Comparison of ENCODE assay signal across 8 cellular contexts in the genomic region with DNA sequence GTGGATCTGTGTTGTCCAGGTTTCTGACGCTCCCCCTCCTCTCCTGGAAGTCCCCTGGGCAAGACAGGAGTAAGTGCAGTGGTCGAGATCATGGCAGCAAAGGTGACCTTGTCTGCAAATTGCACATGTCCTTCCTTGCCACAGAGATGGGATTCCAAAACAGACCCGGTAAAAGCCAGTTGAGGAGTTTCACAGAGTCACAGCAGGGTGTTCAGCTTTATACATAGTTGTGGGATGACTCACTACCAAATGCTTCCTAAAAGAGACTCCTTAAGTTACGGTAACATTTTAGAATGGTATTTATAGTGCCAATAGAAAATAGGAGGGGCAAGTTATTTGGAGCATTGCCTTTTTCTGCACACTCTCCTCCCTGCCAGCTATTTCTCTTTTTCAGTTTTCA.
DNase-seq lines count a peak whose midpoint lies in the region; ATAC-seq and TF ChIP-seq lines count a peak whose summit lies in the region.

No MANE protein-coding gene starts in this region.

- H3K4me3 Mint-ChIP-seq in nephron progenitor cell, result no peak overlapping the region
- H3K4me3 Mint-ChIP-seq in activated CD8-positive, alpha-beta memory T cell treated with anti-CD3 and anti-CD28 coated beads, Interleukin-2, amount 10 ng/mL, durations not matched to agents 7 days and 5 days, result no peak overlapping the region

- DNase-seq in NOMO-1 treated with DMSO at 0.1 percent for 48 hours (lab: John Stamatoyannopoulos, UW; ENCODE audit: unreplicated experiment), result peak; percentile 54
- DNase-seq in epithelial cell of esophagus (ENCODE audit: low read depth), result peak; percentile 70
- DNase-seq in nephron progenitor cell, result no peak
- no peak for DNase-seq in activated CD8-positive, alpha-beta memory T cell treated with anti-CD3 and anti-CD28 coated beads, Interleukin-2, amount 50 U/mL, for 4 hours
- no peak for DNase-seq in effector CD4-positive, alpha-beta T cell
- no peak for DNase-seq in left lobe of liver (ENCODE audit: low spot score)
- no peak for DNase-seq in activated CD8-positive, alpha-beta memory T cell treated with anti-CD3 and anti-CD28 coated beads, Interleukin-2, amount 10 ng/mL, durations not matched to agents 7 days and 5 days

- H3K36me3 Mint-ChIP-seq in nephron progenitor cell (ENCODE audit: low read depth), result no peaks in the 10 kb centered on the region
- H3K36me3 Mint-ChIP-seq in activated CD8-positive, alpha-beta memory T cell treated with anti-CD3 and anti-CD28 coated beads, Interleukin-2, amount 10 ng/mL, durations not matched to agents 7 days and 5 days, result no peaks in the 10 kb centered on the region

- ATAC-seq in GM21528 (IDR thresholded peaks at IDR 0.05; ENCODE audit: low FRiP score, unreplicated experiment) (peak; percentile 78), left lobe of liver (no peak)
- ATAC-seq in activated CD8-positive, alpha-beta memory T cell treated with anti-CD3 and anti-CD28 coated beads, Interleukin-2, amount 10 ng/mL, durations not matched to agents 7 days and 5 days, result no peak

- no peak for TF ChIP-seq CTCF in epithelial cell of esophagus (IDR thresholded peaks at IDR 0.05; ENCODE audit: insufficient read depth, low read depth, low read length, missing control alignments)
- no peak for TF ChIP-seq CTCF in nephron progenitor cell (IDR thresholded peaks at IDR 0.05)

- peaks cover 39% of the 10 kb centered on the region for H3K4me1 Mint-ChIP-seq in nephron progenitor cell
- H3K4me1 Mint-ChIP-seq in activated CD8-positive, alpha-beta memory T cell treated with anti-CD3 and anti-CD28 coated beads, Interleukin-2, amount 10 ng/mL, durations not matched to agents 7 days and 5 days, result no peaks in the 10 kb centered on the region

- H3K27ac Mint-ChIP-seq in nephron progenitor cell, result peak overlapping the region; percentile 90
- H3K27ac Mint-ChIP-seq in activated CD8-positive, alpha-beta memory T cell treated with anti-CD3 and anti-CD28 coated beads, Interleukin-2, amount 10 ng/mL, durations not matched to agents 7 days and 5 days, result no peak overlapping the region

- no peak overlapping the region for H3K4me3 ChIP-seq in epithelial cell of esophagus (ENCODE audit: low read length)

- no peaks in the 10 kb centered on the region for H3K9me3 Mint-ChIP-seq in nephron progenitor cell
- H3K9me3 Mint-ChIP-seq in activated CD8-positive, alpha-beta memory T cell treated with anti-CD3 and anti-CD28 coated beads, Interleukin-2, amount 10 ng/mL, durations not matched to agents 7 days and 5 days (ENCODE audit: low read depth), result no peaks in the 10 kb centered on the region

- CTCF ChIA-PET in activated CD8-positive, alpha-beta memory T cell treated with anti-CD3 and anti-CD28 coated beads, Interleukin-2, amount 10 ng/mL, durations not matched to agents 7 days and 5 days (lab: Charles Lee), result no interaction called here

- H3K27me3 Mint-ChIP-seq in nephron progenitor cell (ENCODE audit: low read depth, poor library complexity), result peaks cover 4% of the 10 kb centered on the region
- H3K27me3 Mint-ChIP-seq in activated CD8-positive, alpha-beta memory T cell treated with anti-CD3 and anti-CD28 coated beads, Interleukin-2, amount 10 ng/mL, durations not matched to agents 7 days and 5 days, result no peaks in the 10 kb centered on the region

Comparison
In these comparisons a context has a peak if more than half of its experiments do, and no peak if none do; other contexts are left out.
1. DNase-seq: peak in NOMO-1 treated with DMSO at 0.1 percent for 48 hours (single experiment) and epithelial cell of esophagus (single experiment); none in nephron progenitor cell (single experiment), activated CD8-positive, alpha-beta memory T cell treated with anti-CD3 and anti-CD28 coated beads, Interleukin-2, amount 50 U/mL, for 4 hours (single experiment), effector CD4-positive, alpha-beta T cell (single experiment), left lobe of liver (single experiment) and activated CD8-positive, alpha-beta memory T cell treated with anti-CD3 and anti-CD28 coated beads, Interleukin-2, amount 10 ng/mL, durations not matched to agents 7 days and 5 days (single experiment).